Comparison of ENCODE assay signal across 12 cellular contexts in the genomic region with DNA sequence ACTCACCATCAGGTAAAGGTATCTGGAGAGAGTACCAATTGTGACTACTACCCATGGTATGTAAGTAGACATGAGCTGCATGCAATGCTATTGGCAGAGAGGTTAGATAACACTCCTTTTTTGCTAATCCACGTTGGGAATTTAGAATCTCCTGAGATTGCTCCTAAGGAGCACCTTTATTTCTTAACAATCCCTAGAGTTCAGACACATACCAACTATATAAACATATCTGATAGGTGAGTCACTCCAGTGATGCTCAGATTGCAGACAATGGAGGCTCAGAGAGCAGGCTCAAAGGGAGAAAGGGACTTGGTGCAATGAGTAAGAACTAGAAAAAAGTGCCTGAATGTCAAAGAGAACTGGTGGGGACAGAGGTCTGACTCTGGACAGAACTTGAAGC. TPM values are rescaled to one million over a fixed set of nuclear protein-coding genes. Genes with fewer than 3 reads are reported as not detected.
DNase-seq lines count a peak whose midpoint lies in the region; ATAC-seq and TF ChIP-seq lines count a peak whose summit lies in the region.
"Had no signal": no experiment of that assay in that cellular context is flagged by ENCODE, and none has a peak within 500 bp of the region (broad histone marks: within the 10 kb centered on the region; RNA-seq: fewer than 3 reads in every experiment).

No MANE protein-coding gene starts in this region.

- H3K36me3 Mint-ChIP-seq in Caco-2 (ENCODE audit: insufficient read depth, unreplicated experiment), result no peaks in the 10 kb centered on the region
- no peaks in the 10 kb centered on the region for H3K36me3 Mint-ChIP-seq in CD4-positive, alpha-beta T cell (ENCODE audit: low read depth)

- no peaks in the 10 kb centered on the region for H3K27me3 Mint-ChIP-seq in Caco-2 (ENCODE audit: insufficient read depth, unreplicated experiment)
- no peaks in the 10 kb centered on the region for H3K27me3 Mint-ChIP-seq in CD4-positive, alpha-beta T cell

- peak; percentile 67 to 80 for DNase-seq in Caco-2
- DNase-seq in HK-2 (ENCODE audit: unreplicated experiment), result peak; percentile 20
- peak; percentile 77 for DNase-seq in astrocyte of the hippocampus (ENCODE audit: low read depth, low spot score)
- DNase-seq in kidney epithelial cell (ENCODE audit: low read depth), result peak; percentile 82
- DNase-seq in CD4-positive, alpha-beta T cell, result no peak
- DNase-seq in cortex of kidney (lab: John Stamatoyannopoulos, UW), result no peak
- DNase-seq in NK-92 treated with Interleukin-12 subunit alpha and Interleukin-12 subunit beta, amount 100 ng/mL, for 24 hours (lab: John Stamatoyannopoulos, UW), result no peak
- DNase-seq in Right ventricle myocardium inferior (ENCODE audit: missing footprints), result no peak
- DNase-seq: DND-41, NCI-H2171 treated with DMSO at 0.1 percent for 48 hours, transverse colon had no signal

- ATAC-seq in CD4-positive, alpha-beta T cell (ENCODE audit: poor library complexity), result no peak
- no peak for ATAC-seq in Right ventricle myocardium inferior

- peak overlapping the region; percentile 56 for H3K4me3 Mint-ChIP-seq in Caco-2 (ENCODE audit: unreplicated experiment)
- no peak overlapping the region for H3K4me3 Mint-ChIP-seq in CD4-positive, alpha-beta T cell

- H3K27me3 ChIP-seq in Caco-2 (replicated peaks; ENCODE audit: control insufficient read depth, insufficient read depth, low read length) (no peaks in the 10 kb centered on the region), kidney epithelial cell (ENCODE audit: control insufficient read depth, insufficient read depth, low read length) (no peaks in the 10 kb centered on the region)
- H3K27me3 ChIP-seq in CD4-positive, alpha-beta T cell (ENCODE audit: control insufficient read depth, insufficient read depth, low read length), result no peaks in the 10 kb centered on the region
- H3K27me3 ChIP-seq: neutrophil, transverse colon had no signal

- no TSS peak for BruUV-seq in Caco-2 (replicated peaks; lab: Mats Ljungman, UMichigan)

- intact Hi-C loops in Caco-2 (cut with micrococcal nuclease; ENCODE audit: unreplicated experiment) (loop anchor here (1.0 kb wide), 1 partner anchor 8 kb away; no protein-coding TSS in a partner anchor), Right ventricle myocardium inferior (cut with DNase I) (no loop called here)
- intact Hi-C loops in CD4-positive, alpha-beta T cell (cut with DNase I, micrococcal nuclease), result no loop called here

- no peak overlapping the region for H3K27ac ChIP-seq in CD4-positive, alpha-beta T cell (ENCODE audit: low read depth, low read length)
- H3K27ac ChIP-seq: neutrophil, transverse colon had no signal

- no peaks in the 10 kb centered on the region for H3K36me3 ChIP-seq in Caco-2 (ENCODE audit: control insufficient read depth, insufficient read depth, low read length)
- H3K36me3 ChIP-seq in kidney epithelial cell (ENCODE audit: control insufficient read depth, insufficient read depth, low read length), result no peaks in the 10 kb centered on the region
- H3K36me3 ChIP-seq: neutrophil, transverse colon had no signal

- H3K9me3 Mint-ChIP-seq in Caco-2 (ENCODE audit: unreplicated experiment), result no peaks in the 10 kb centered on the region
- H3K9me3 Mint-ChIP-seq in CD4-positive, alpha-beta T cell, result no peaks in the 10 kb centered on the region

- no peak for TF ChIP-seq CTCF in Caco-2 (IDR thresholded peaks at IDR 0.05; ENCODE audit: insufficient read depth in 1 of 2, low read depth in 1 of 2, low read length in 1 of 2, severe bottlenecking in 1 of 2, unreplicated experiment in 1 of 2)
- TF ChIP-seq CTCF in kidney epithelial cell (IDR thresholded peaks at IDR 0.05; ENCODE audit: insufficient read depth, low read length, poor library complexity, severe bottlenecking), result no peak
- no peak for TF ChIP-seq CTCF in CD4-positive, alpha-beta T cell (IDR thresholded peaks at IDR 0.05)

- peak overlapping the region; percentile 89 for H3K27ac Mint-ChIP-seq in Caco-2 (ENCODE audit: unreplicated experiment)
- no peak overlapping the region for H3K27ac Mint-ChIP-seq in CD4-positive, alpha-beta T cell

- peaks cover 40% of the 10 kb centered on the region for H3K4me1 ChIP-seq in Caco-2
- H3K4me1 ChIP-seq: transverse colon had no signal

- POLR2A ChIA-PET in Caco-2 (lab: Charles Lee), result no interaction called here
- POLR2A ChIA-PET in CD4-positive, alpha-beta T cell (lab: Charles Lee), result no interaction called here

- peaks cover 7% of the 10 kb centered on the region; the same call in 1 of the 2 replicates for H3K9me3 ChIP-seq in Caco-2
- H3K9me3 ChIP-seq in CD4-positive, alpha-beta T cell (ENCODE audit: control insufficient read depth, low read length), result no peaks in the 10 kb centered on the region
- H3K9me3 ChIP-seq: neutrophil, transverse colon had no signal

- CTCF ChIA-PET in Caco-2 (lab: Charles Lee), result no interaction called here
- CTCF ChIA-PET in CD4-positive, alpha-beta T cell (lab: Charles Lee), result no interaction called here

- H3K4me3 ChIP-seq in Caco-2 (ENCODE audit: low read depth, low read length) (no peak overlapping the region), kidney epithelial cell (ENCODE audit: low read depth, low read length) (no peak overlapping the region)
- H3K4me3 ChIP-seq: transverse colon had no signal

- H3K4me1 Mint-ChIP-seq in Caco-2 (ENCODE audit: low read depth, unreplicated experiment), result peaks cover 38% of the 10 kb centered on the region
- H3K4me1 Mint-ChIP-seq in CD4-positive, alpha-beta T cell (ENCODE audit: low read depth), result peaks cover 34% of the 10 kb centered on the region

RNA-seq across cellular contexts. Expression of a gene that starts 21.7 kb away (rescaled TPM):
- total RNA-seq in Caco-2 (2022) (91.6 and 96.6 TPM in 2 replicates), kidney epithelial cell (51.3 and 53.5 TPM in 2 replicates), Right ventricle myocardium inferior (167 TPM)
- 10 to 100 TPM; 50.2 TPM for total RNA-seq in CD4-positive, alpha-beta T cell

RNA-seq across cellular contexts. Expression of a gene that starts 47.0 kb away (rescaled TPM):
- total RNA-seq in Caco-2 (2022) (37.8 and 47.1 TPM in 2 replicates), kidney epithelial cell (34.1 and 35.2 TPM in 2 replicates), Right ventricle myocardium inferior (146 TPM)
- 10 to 100 TPM; 34.2 to 34.8 TPM for total RNA-seq in CD4-positive, alpha-beta T cell

Comparison
In these comparisons a context has a peak if more than half of its experiments do, and no peak if none do; other contexts are left out.
1. DNase-seq: peak in Caco-2 (2 of 2), HK-2 (single experiment), astrocyte of the hippocampus (single experiment) and kidney epithelial cell (single experiment); none in CD4-positive, alpha-beta T cell (0 of 10), cortex of kidney (single experiment), NK-92 treated with Interleukin-12 subunit alpha and Interleukin-12 subunit beta, amount 100 ng/mL, for 24 hours (single experiment) and Right ventricle myocardium inferior (single experiment).